ENCODE assay signal across 8 cellular contexts in genomic region chr19:39997595-39998216, GRCh38. TPM values are rescaled to one million over a fixed set of nuclear protein-coding genes. Genes with fewer than 3 reads are reported as not detected.
DNase-seq lines count a peak whose midpoint lies in the region.

No MANE protein-coding gene starts in this region.

- DNase-seq in activated T-cell treated with anti-CD3 and anti-CD28 coated beads, Interleukin-2, amount 50 U/mL, for 24 hours: no peak
- DNase-seq in activated T-cell treated with anti-CD3 and anti-CD28 coated beads, Interleukin-2, amount 50 U/mL, for 1 hour: no peak
- no peak for DNase-seq in activated T-helper 1 cell treated with anti-CD3 and anti-CD28 coated beads, Interleukin-12 subunit alpha, Interleukin-12 subunit beta, Interleukin-2, Interleukin-4 antibody, amounts not matched to agents 30 ng/mL and 10 ng/mL and 1 ng/mL, durations not matched to agents 14 hours and 24 hours and 36 hours (ENCODE audit: low spot score)
- DNase-seq in COLO829 (ENCODE audit: low spot score): no peak
- DNase-seq in NCI-H524 (lab: John Stamatoyannopoulos, UW): no peak
- no peak for DNase-seq in NCI-H1092 treated with DMSO at 0.1 percent for 48 hours (lab: John Stamatoyannopoulos, UW)

- no peaks in the 10 kb centered on the region for H3K27me3 ChIP-seq in iPS-18a (ENCODE audit: control insufficient read depth, insufficient read depth, low read length)

- peak overlapping the region; percentile 96 for H3K4me3 Mint-ChIP-seq in activated T-cell treated with anti-CD3 and anti-CD28 coated beads, Interleukin-2, amount 50 U/mL, for 24 hours
- H3K4me3 Mint-ChIP-seq in activated T-helper 1 cell treated with anti-CD3 and anti-CD28 coated beads, Interleukin-12 subunit alpha, Interleukin-12 subunit beta, Interleukin-2, Interleukin-4 antibody, amounts not matched to agents 30 ng/mL and 10 ng/mL and 1 ng/mL, durations not matched to agents 14 hours and 24 hours and 36 hours: peak overlapping the region; percentile 99
- peak overlapping the region; percentile 97 for H3K4me3 Mint-ChIP-seq in stimulated activated naive CD8-positive, alpha-beta T cell treated with anti-CD3 and anti-CD28 coated beads, Interleukin-15, Interleukin-2, amounts not matched to agents 100 ng/mL and 50 ng/mL, for 24 hours

- H3K4me1 ChIP-seq in iPS-18a (ENCODE audit: control insufficient read depth, low read depth, low read length): no peaks in the 10 kb centered on the region

- H3K27ac ChIP-seq in iPS-18a (ENCODE audit: low read length): no peak overlapping the region

- intact Hi-C loops in activated T-helper 1 cell treated with anti-CD3 and anti-CD28 coated beads, Interleukin-12 subunit alpha, Interleukin-12 subunit beta, Interleukin-2, Interleukin-4 antibody, amounts not matched to agents 30 ng/mL and 10 ng/mL and 1 ng/mL, durations not matched to agents 14 hours and 24 hours and 36 hours (cut with micrococcal nuclease): loop anchor here (1.0 to 2.0 kb wide), 5 partner anchors 59 to 288 kb away; partner anchors contain the start of genes AKT2, MAP3K10, ZNF780A and ZNF780B

- H3K27ac Mint-ChIP-seq in activated T-cell treated with anti-CD3 and anti-CD28 coated beads, Interleukin-2, amount 50 U/mL, for 24 hours: peak overlapping the region; percentile 98
- peak overlapping the region; percentile 100 for H3K27ac Mint-ChIP-seq in activated T-helper 1 cell treated with anti-CD3 and anti-CD28 coated beads, Interleukin-12 subunit alpha, Interleukin-12 subunit beta, Interleukin-2, Interleukin-4 antibody, amounts not matched to agents 30 ng/mL and 10 ng/mL and 1 ng/mL, durations not matched to agents 14 hours and 24 hours and 36 hours
- peak overlapping the region; percentile 96 for H3K27ac Mint-ChIP-seq in stimulated activated naive CD8-positive, alpha-beta T cell treated with anti-CD3 and anti-CD28 coated beads, Interleukin-15, Interleukin-2, amounts not matched to agents 100 ng/mL and 50 ng/mL, for 24 hours

- peaks cover 8% of the 10 kb centered on the region for H3K9me3 ChIP-seq in iPS-18a (ENCODE audit: control insufficient read depth, low read depth, low read length)

- peaks cover 20% of the 10 kb centered on the region for H3K9me3 Mint-ChIP-seq in activated T-cell treated with anti-CD3 and anti-CD28 coated beads, Interleukin-2, amount 50 U/mL, for 24 hours
- peaks cover 17% of the 10 kb centered on the region for H3K9me3 Mint-ChIP-seq in activated T-helper 1 cell treated with anti-CD3 and anti-CD28 coated beads, Interleukin-12 subunit alpha, Interleukin-12 subunit beta, Interleukin-2, Interleukin-4 antibody, amounts not matched to agents 30 ng/mL and 10 ng/mL and 1 ng/mL, durations not matched to agents 14 hours and 24 hours and 36 hours
- peaks cover 19% of the 10 kb centered on the region for H3K9me3 Mint-ChIP-seq in stimulated activated naive CD8-positive, alpha-beta T cell treated with anti-CD3 and anti-CD28 coated beads, Interleukin-15, Interleukin-2, amounts not matched to agents 100 ng/mL and 50 ng/mL, for 24 hours

- H3K36me3 ChIP-seq in iPS-18a (ENCODE audit: control insufficient read depth, low read depth, low read length): no peaks in the 10 kb centered on the region

- H3K4me3 ChIP-seq in iPS-18a (ENCODE audit: low read length): peak overlapping the region; percentile 94

- peaks cover 59% of the 10 kb centered on the region for H3K36me3 Mint-ChIP-seq in activated T-cell treated with anti-CD3 and anti-CD28 coated beads, Interleukin-2, amount 50 U/mL, for 24 hours (ENCODE audit: low read depth)
- H3K36me3 Mint-ChIP-seq in activated T-helper 1 cell treated with anti-CD3 and anti-CD28 coated beads, Interleukin-12 subunit alpha, Interleukin-12 subunit beta, Interleukin-2, Interleukin-4 antibody, amounts not matched to agents 30 ng/mL and 10 ng/mL and 1 ng/mL, durations not matched to agents 14 hours and 24 hours and 36 hours (ENCODE audit: low read depth): peaks cover 22% of the 10 kb centered on the region
- H3K36me3 Mint-ChIP-seq in stimulated activated naive CD8-positive, alpha-beta T cell treated with anti-CD3 and anti-CD28 coated beads, Interleukin-15, Interleukin-2, amounts not matched to agents 100 ng/mL and 50 ng/mL, for 24 hours (ENCODE audit: low read depth): peaks cover 38% of the 10 kb centered on the region

- H3K4me1 Mint-ChIP-seq in activated T-cell treated with anti-CD3 and anti-CD28 coated beads, Interleukin-2, amount 50 U/mL, for 24 hours (ENCODE audit: low read depth): peaks cover 45% of the 10 kb centered on the region
- H3K4me1 Mint-ChIP-seq in activated T-helper 1 cell treated with anti-CD3 and anti-CD28 coated beads, Interleukin-12 subunit alpha, Interleukin-12 subunit beta, Interleukin-2, Interleukin-4 antibody, amounts not matched to agents 30 ng/mL and 10 ng/mL and 1 ng/mL, durations not matched to agents 14 hours and 24 hours and 36 hours (ENCODE audit: low read depth): peaks cover 34% of the 10 kb centered on the region
- H3K4me1 Mint-ChIP-seq in stimulated activated naive CD8-positive, alpha-beta T cell treated with anti-CD3 and anti-CD28 coated beads, Interleukin-15, Interleukin-2, amounts not matched to agents 100 ng/mL and 50 ng/mL, for 24 hours (ENCODE audit: low read depth): peaks cover 47% of the 10 kb centered on the region

- no peak overlapping the region for H3K9ac ChIP-seq in iPS-18a (ENCODE audit: low read length)

- no peaks in the 10 kb centered on the region for H3K27me3 Mint-ChIP-seq in activated T-cell treated with anti-CD3 and anti-CD28 coated beads, Interleukin-2, amount 50 U/mL, for 24 hours
- H3K27me3 Mint-ChIP-seq in activated T-helper 1 cell treated with anti-CD3 and anti-CD28 coated beads, Interleukin-12 subunit alpha, Interleukin-12 subunit beta, Interleukin-2, Interleukin-4 antibody, amounts not matched to agents 30 ng/mL and 10 ng/mL and 1 ng/mL, durations not matched to agents 14 hours and 24 hours and 36 hours (ENCODE audit: insufficient read depth): no peaks in the 10 kb centered on the region
- H3K27me3 Mint-ChIP-seq in stimulated activated naive CD8-positive, alpha-beta T cell treated with anti-CD3 and anti-CD28 coated beads, Interleukin-15, Interleukin-2, amounts not matched to agents 100 ng/mL and 50 ng/mL, for 24 hours: no peaks in the 10 kb centered on the region

RNA-seq across cellular contexts. Expression of gene ZNF546, which starts 0.8 kb away (rescaled TPM):
- total RNA-seq in activated T-helper 1 cell treated with anti-CD3 and anti-CD28 coated beads, Interleukin-12 subunit alpha, Interleukin-12 subunit beta, Interleukin-2, Interleukin-4 antibody, amounts not matched to agents 30 ng/mL and 10 ng/mL and 1 ng/mL, durations not matched to agents 14 hours and 24 hours and 36 hours: 6.1 and 7.1 TPM in 2 replicates

RNA-seq across cellular contexts. Expression of gene PSMC4, which starts 26.7 kb away (rescaled TPM):
- total RNA-seq in activated T-helper 1 cell treated with anti-CD3 and anti-CD28 coated beads, Interleukin-12 subunit alpha, Interleukin-12 subunit beta, Interleukin-2, Interleukin-4 antibody, amounts not matched to agents 30 ng/mL and 10 ng/mL and 1 ng/mL, durations not matched to agents 14 hours and 24 hours and 36 hours: 189 and 190 TPM in 2 replicates

RNA-seq across cellular contexts. Expression of gene ZNF780B, which starts 58.3 kb away (rescaled TPM):
- total RNA-seq in activated T-helper 1 cell treated with anti-CD3 and anti-CD28 coated beads, Interleukin-12 subunit alpha, Interleukin-12 subunit beta, Interleukin-2, Interleukin-4 antibody, amounts not matched to agents 30 ng/mL and 10 ng/mL and 1 ng/mL, durations not matched to agents 14 hours and 24 hours and 36 hours: 25.8 and 29.0 TPM in 2 replicates
